8 cellular contexts compared by ENCODE assay signal in genomic region chr20:25862967-25863530, GRCh38.
A peak's percentile ranks its signal among the peaks of the same experiment; 100 is the strongest.
DNase-seq lines count a peak whose midpoint lies in the region; ATAC-seq, FAIRE-seq and TF ChIP-seq lines count a peak whose summit lies in the region.
"Not testable (repeated sequence)": the region's sequence is repeated elsewhere in the genome, so short reads cannot be mapped to it uniquely, and the experiment has no call there.

No MANE protein-coding gene starts in this region.

- not testable (repeated sequence) for H3K79me1 ChIP-seq in IMR-90 (ENCODE audit: low read depth in 1 of 2, low read length in 2 of 2)

- H3K4ac ChIP-seq in IMR-90 (ENCODE audit: low read depth, low read length), result not testable (repeated sequence)

- POLR2A ChIA-PET in IMR-90 (lab: Charles Lee; ENCODE audit: unreplicated experiment); HepG2 (lab: Yijun Ruan, JAX): not testable (repeated sequence)

- H3K4me1 ChIP-seq in IMR-90 (ENCODE audit: control insufficient read depth, insufficient read depth, low read length), result not testable (repeated sequence)
- H3K4me1 ChIP-seq in NT2/D1 (ENCODE audit: insufficient read depth, insufficient read length) (peaks cover 12% of the 10 kb centered on the region), HepG2 (ENCODE audit: insufficient read depth, low read length) (peaks cover 79% of the 10 kb centered on the region)

- CTCF ChIA-PET in IMR-90 (lab: Yijun Ruan, JAX); HepG2 (lab: Yijun Ruan, JAX; ENCODE audit: low intra/inter-chr PET ratio, low total read pairs): not testable (repeated sequence)

- BruUV-seq in IMR-90 (replicated peaks; lab: Mats Ljungman, UMichigan); HepG2 (replicated peaks; lab: Mats Ljungman, UMichigan): not testable (repeated sequence)

- not testable (repeated sequence) for H3K18ac ChIP-seq in IMR-90 (ENCODE audit: low read depth, low read length)

- intact Hi-C loops in IMR-90 (cut with micrococcal nuclease); dorsolateral prefrontal cortex (cut with DNase I); HepG2 (cut with micrococcal nuclease; ENCODE audit: unreplicated experiment): not testable (repeated sequence)

- H3K27ac ChIP-seq in IMR-90 (ENCODE audit: insufficient read depth, low read length); HepG2 (ENCODE audit: extremely low read length, insufficient read depth, low read length): not testable (repeated sequence)
- H3K27ac ChIP-seq in dorsolateral prefrontal cortex, result peak overlapping the region in 33 of 59 donors; percentile 10 to 77 (median 57)

- H3K9ac ChIP-seq in IMR-90 (ENCODE audit: low read depth, low read length); NT2/D1 (ENCODE audit: insufficient read length, low read depth): not testable (repeated sequence)
- H3K9ac ChIP-seq in HepG2 (ENCODE audit: insufficient read depth, low read depth, low read length), result peak overlapping the region; percentile 45; the same call in 1 of the 2 replicates

- TF ChIP-seq POLR2A in GM18951 (IDR thresholded peaks at IDR 0.05; ENCODE audit: extremely low read depth, insufficient read depth, insufficient read length), result peak; percentile 25
- not testable (repeated sequence) for TF ChIP-seq POLR2A in IMR-90 (IDR thresholded peaks at IDR 0.05; ENCODE audit: low read depth, low read length); HepG2 (IDR thresholded peaks at IDR 0.05; ENCODE audit: insufficient read depth in 1 of 2, low read depth in 2 of 2, low read length in 2 of 2)

- dilution Hi-C loops in IMR-90 (cut with HindIII; ENCODE audit: low sequenced_read_pairs, unreplicated experiment), result not testable (repeated sequence)

- not testable (repeated sequence) for H3K79me2 ChIP-seq in HepG2 (ENCODE audit: insufficient read depth, low read length)

- peak; percentile 64 for DNase-seq in AG08395 (ENCODE audit: low spot score)
- DNase-seq in IMR-90, result peak; percentile 66
- peak; percentile 63 for DNase-seq in NT2/D1 (ENCODE audit: low read depth, low spot score)
- DNase-seq in activated CD8-positive, alpha-beta memory T cell treated with anti-CD3 and anti-CD28 coated beads for 24 hours, result peak; percentile 92
- peak; percentile 90 to 97 (median 94) for DNase-seq in dorsolateral prefrontal cortex
- peak; percentile 85 for DNase-seq in HepG2 (ENCODE audit: low spot score)
- DNase-seq in stimulated activated CD4-positive, alpha-beta T cell treated with anti-CD3 and anti-CD28 coated beads, Interleukin-15, amount 100 ng/mL, for 48 hours (ENCODE audit: low read depth in 2 of 2), result peak; percentile 76 to 81

- not testable (repeated sequence) for H3K9me1 ChIP-seq in IMR-90 (ENCODE audit: insufficient read depth, low read length)

- H3K36me3 ChIP-seq in IMR-90 (ENCODE audit: control insufficient read depth, insufficient read depth, low read length); NT2/D1 (ENCODE audit: insufficient read depth, insufficient read length, low read length); HepG2 (replicated peaks in 1 of 2; ENCODE audit: control insufficient read depth in 1 of 2, insufficient read depth in 2 of 2, low read length in 2 of 2): not testable (repeated sequence)

- H3K4me2 ChIP-seq in IMR-90 (ENCODE audit: low read depth, low read length) (peak overlapping the region; percentile 82), HepG2 (ENCODE audit: low read depth, low read length) (peak overlapping the region; percentile 100)

- H2BK120ac ChIP-seq in IMR-90 (ENCODE audit: low read depth, low read length), result not testable (repeated sequence)

- not testable (repeated sequence) for TF ChIP-seq RAD21 in IMR-90 (IDR thresholded peaks at IDR 0.05; ENCODE audit: low read length); HepG2 (CRISPR knock-in tag; IDR thresholded peaks at IDR 0.05)

- not testable (repeated sequence) for H3K23ac ChIP-seq in IMR-90 (ENCODE audit: low read depth, low read length)

- not testable (repeated sequence) for H2AK9ac ChIP-seq in IMR-90 (replicated peaks; ENCODE audit: low read depth, low read length, poor library complexity)

- not testable (repeated sequence) for H3K9me3 ChIP-seq in IMR-90 (ENCODE audit: control insufficient read depth, insufficient read depth, low read length); NT2/D1 (ENCODE audit: insufficient read depth, low read length); HepG2 (ENCODE audit: low read length)

- H3K56ac ChIP-seq in IMR-90 (ENCODE audit: extremely low read depth, insufficient read depth, low read length), result not testable (repeated sequence)

- H2BK20ac ChIP-seq in IMR-90 (ENCODE audit: low read depth, low read length), result not testable (repeated sequence)

- not testable (repeated sequence) for H4K91ac ChIP-seq in IMR-90 (ENCODE audit: insufficient read depth, low read depth, low read length)

- ATAC-seq in IMR-90 (ENCODE audit: low read depth) (peak; percentile 60), HepG2 (peak; percentile 22)

- not testable (repeated sequence) for H4K8ac ChIP-seq in IMR-90 (ENCODE audit: low read depth in 2 of 2, low read length in 2 of 2)

- in situ Hi-C loops in GM18951 (cut with MboI; ENCODE audit: low sequenced_read_pairs, unreplicated experiment) (loop anchor here (25.0 kb wide), 1 partner anchor 101 kb away; no protein-coding TSS in a partner anchor), IMR-90 (cut with MboI; ENCODE audit: low sequenced_read_pairs) (loop anchor here (25.0 kb wide), 3 partner anchors 124 to 876 kb away; partner anchors contain the start of gene APMAP)
- in situ Hi-C loops in HepG2 (cut with HindIII; ENCODE audit: extremely low pct_ligation_motif_present, low pct_unique_long_range_greater_than_20kb), result not testable (repeated sequence)

- WGBS in IMR-90 (ENCODE audit: extremely low coverage in 2 of 2, insufficient read length in 1 of 2), 2 experiments, result 3% methylated on average over 9 of the region's 53 CpGs; no CpG with 5 or more reads in 1 of the 2 experiments
- 2% methylated on average over 20 of the region's 53 CpGs for WGBS in HepG2 (ENCODE audit: low lambda C conversion rate)

- H4K20me1 ChIP-seq in IMR-90 (ENCODE audit: insufficient read depth, low read length); HepG2 (ENCODE audit: insufficient read depth, low read length): not testable (repeated sequence)

- H2BK15ac ChIP-seq in IMR-90 (ENCODE audit: low read depth, low read length), result not testable (repeated sequence)

- H3K27me3 ChIP-seq in IMR-90 (ENCODE audit: control insufficient read depth, insufficient read depth, low read length) (peaks cover 18% of the 10 kb centered on the region), NT2/D1 (ENCODE audit: insufficient read depth, insufficient read length) (peaks cover 93% of the 10 kb centered on the region), HepG2 (ENCODE audit: control insufficient read depth in 1 of 2, insufficient read depth in 2 of 2, low read length in 2 of 2) (peaks cover 14 to 89% of the 10 kb centered on the region in 2 experiments)
- H3K27me3 ChIP-seq in dorsolateral prefrontal cortex, result not testable (repeated sequence)

- not testable (repeated sequence) for FAIRE-seq in HepG2 (lab: Jason Lieb, UNC)

- not testable (repeated sequence) for H3K14ac ChIP-seq in IMR-90 (replicated peaks; ENCODE audit: low read depth, low read length)

- not testable (repeated sequence) for H2AK5ac ChIP-seq in IMR-90 (ENCODE audit: low read depth, low read length)

- not testable (repeated sequence) for TF ChIP-seq EP300 in HepG2 (IDR thresholded peaks at IDR 0.05; ENCODE audit: low read depth in 2 of 2, low read length in 2 of 2); HepG2 (CRISPR knock-in tag; IDR thresholded peaks at IDR 0.05; ENCODE audit: borderline replicate concordance)

- H3K4me3 ChIP-seq in IMR-90 (ENCODE audit: insufficient read depth, low read depth, low read length) (peak overlapping the region; percentile 33; the same call in 1 of the 2 replicates), dorsolateral prefrontal cortex (peak overlapping the region; percentile 34 to 76 (median 60)), HepG2 (replicated peaks in 1 of 3; ENCODE audit: insufficient read depth in 1 of 3, low read depth in 2 of 3, low read length in 3 of 3) (peak overlapping the region; percentile 53 to 75 (median 58))
- H3K4me3 ChIP-seq in NT2/D1 (ENCODE audit: insufficient read length, low read depth), result not testable (repeated sequence)

- TF ChIP-seq CTCF in IMR-90 (conservative IDR thresholded peaks at IDR 0.05; ENCODE audit: low read depth, low read length), result not testable (repeated sequence)
- peak in 55 of 56 donors; percentile 11 to 68 (median 50) for TF ChIP-seq CTCF in dorsolateral prefrontal cortex (IDR thresholded peaks at IDR 0.05 in 54 of 56, conservative IDR thresholded peaks at IDR 0.05 in 2 of 56; ENCODE audit: low read depth in 1 of 56, partially characterized antibody in 56 of 56)
- TF ChIP-seq CTCF in HepG2 (CRISPR knock-in tag; IDR thresholded peaks at IDR 0.05), result peak; percentile 51

- H4K5ac ChIP-seq in IMR-90 (ENCODE audit: low read depth, low read length), result not testable (repeated sequence)

- not testable (repeated sequence) for H2BK5ac ChIP-seq in IMR-90 (ENCODE audit: low read depth, low read length, poor library complexity, severe bottlenecking)

- H2AFZ ChIP-seq in IMR-90 (replicated peaks; ENCODE audit: low read length, poor library complexity) (peak overlapping the region; percentile 81), HepG2 (ENCODE audit: low read length) (peak overlapping the region; percentile 38)

TF ChIP-seq in HepG2, 621 proteins besides CTCF, POLR2A, EP300 and RAD21 (continues in another document):
- peak; percentile 27; the same call in 1 of the 2 replicates for TF ChIP-seq ZNF263 (CRISPR knock-in tag; IDR thresholded peaks at IDR 0.05)
